Comparison of ENCODE assay signal across 9 cellular contexts in the genomic region with DNA sequence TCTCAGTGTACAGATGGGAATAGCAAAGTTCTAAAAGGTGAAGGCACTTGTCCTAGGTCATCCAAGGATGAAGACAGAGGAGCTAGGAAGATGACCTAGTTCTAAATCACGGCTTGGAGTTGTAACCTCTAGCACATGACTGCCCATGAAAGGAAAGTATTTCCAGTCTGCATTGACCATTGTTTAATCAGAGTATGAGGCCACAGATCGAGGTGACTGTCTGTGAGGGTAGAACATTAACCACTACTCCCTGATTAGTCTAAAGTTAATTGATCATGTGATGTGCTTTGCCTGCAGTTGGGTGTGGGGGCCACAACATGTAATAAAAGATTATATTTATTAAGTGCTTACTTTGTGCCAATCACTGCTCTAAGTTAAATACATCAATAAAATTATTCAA. TPM values are rescaled to one million over a fixed set of nuclear protein-coding genes. Genes with fewer than 3 reads are reported as not detected.
DNase-seq lines count a peak whose midpoint lies in the region; ATAC-seq, FAIRE-seq and TF ChIP-seq lines count a peak whose summit lies in the region.
"Had no signal": no experiment of that assay in that cellular context is flagged by ENCODE, and none has a peak within 500 bp of the region (broad histone marks: within the 10 kb centered on the region; RNA-seq: fewer than 3 reads in every experiment).

No MANE protein-coding gene starts in this region.

- H3K9me3 Mint-ChIP-seq in activated naive CD4-positive, alpha-beta T cell treated with anti-CD3 and anti-CD28 coated beads, Interleukin-2, amount 10 ng/mL, durations not matched to agents 7 days and 5 days: no peaks in the 10 kb centered on the region

- H3K27ac Mint-ChIP-seq in activated naive CD4-positive, alpha-beta T cell treated with anti-CD3 and anti-CD28 coated beads, Interleukin-2, amount 10 ng/mL, durations not matched to agents 7 days and 5 days: no peak overlapping the region

- FAIRE-seq in H54 (lab: Jason Lieb, UNC): no peak
- FAIRE-seq: K562 had no signal

- ATAC-seq in HG03103 (IDR thresholded peaks at IDR 0.05; ENCODE audit: low read depth, unreplicated experiment): peak; percentile 31
- ATAC-seq in upper lobe of left lung (ENCODE audit: low FRiP score in 2 of 2): no peak
- ATAC-seq: K562 had no signal

- no peak for TF ChIP-seq EP300 in upper lobe of left lung (IDR thresholded peaks at IDR 0.05)

- H3K36me3 Mint-ChIP-seq in activated naive CD4-positive, alpha-beta T cell treated with anti-CD3 and anti-CD28 coated beads, Interleukin-2, amount 10 ng/mL, durations not matched to agents 7 days and 5 days: peaks cover 13% of the 10 kb centered on the region

- H3K36me3 ChIP-seq in breast epithelium (no peaks in the 10 kb centered on the region), upper lobe of left lung (no peaks in the 10 kb centered on the region)

- H3K27ac ChIP-seq in breast epithelium (peak overlapping the region; percentile 10 to 71), upper lobe of left lung (peak overlapping the region; percentile 45 to 86 (median 64))

- H3K4me3 ChIP-seq in breast epithelium (peak overlapping the region in 1 of 3 donors; percentile 35), upper lobe of left lung (peak overlapping the region in 2 of 4 donors; percentile 33 to 42)
- H3K4me3 ChIP-seq: K562 had no signal

- WGBS in upper lobe of left lung, 2 donors: 26 to 47% methylated on average over 2 of the region's 2 CpGs

- no peaks in the 10 kb centered on the region for H3K9me3 ChIP-seq in breast epithelium
- H3K9me3 ChIP-seq in upper lobe of left lung: no peaks in the 10 kb centered on the region

- peak overlapping the region; percentile 77 for H3K4me3 Mint-ChIP-seq in activated naive CD4-positive, alpha-beta T cell treated with anti-CD3 and anti-CD28 coated beads, Interleukin-2, amount 10 ng/mL, durations not matched to agents 7 days and 5 days

- H3K4me1 Mint-ChIP-seq in activated naive CD4-positive, alpha-beta T cell treated with anti-CD3 and anti-CD28 coated beads, Interleukin-2, amount 10 ng/mL, durations not matched to agents 7 days and 5 days: peaks cover 45% of the 10 kb centered on the region

- DNase-seq in activated naive CD4-positive, alpha-beta T cell treated with anti-CD3 and anti-CD28 coated beads, Interleukin-2, amount 10 ng/mL, durations not matched to agents 7 days and 5 days: no peak
- DNase-seq in activated naive CD4-positive, alpha-beta T cell (lab: John Stamatoyannopoulos, UW): no peak
- no peak for DNase-seq in breast epithelium (ENCODE audit: low spot score in 2 of 2)
- DNase-seq in upper lobe of left lung: no peak
- DNase-seq in H54 (ENCODE audit: insufficient read length, low spot score): no peak
- DNase-seq in T-helper 9 cell: no peak
- no peak for DNase-seq in DMS79 (lab: John Stamatoyannopoulos, UW)

- peaks cover 3 to 6% of the 10 kb centered on the region in 2 donors for H3K4me1 ChIP-seq in breast epithelium
- H3K4me1 ChIP-seq in upper lobe of left lung: peaks cover 21 to 27% (median 25%) of the 10 kb centered on the region in 4 donors

- CTCF ChIA-PET in activated naive CD4-positive, alpha-beta T cell treated with anti-CD3 and anti-CD28 coated beads, Interleukin-2, amount 10 ng/mL, durations not matched to agents 7 days and 5 days (lab: Charles Lee): interaction anchor here (0.9 to 1.4 kb wide), 4 partner anchors 13 to 208 kb away, joined by 3 to 5 read pairs (median 4); no protein-coding TSS in a partner anchor

- H3K27me3 Mint-ChIP-seq in activated naive CD4-positive, alpha-beta T cell treated with anti-CD3 and anti-CD28 coated beads, Interleukin-2, amount 10 ng/mL, durations not matched to agents 7 days and 5 days: peaks cover 16% of the 10 kb centered on the region

- intact Hi-C loops in breast epithelium (cut with DNase I; ENCODE audit: low total_unique reads): no loop called here

- TF ChIP-seq POLR2A in breast epithelium (IDR thresholded peaks at IDR 0.05) (no peak), upper lobe of left lung (IDR thresholded peaks at IDR 0.05) (no peak), H54 (IDR thresholded peaks at IDR 0.05; ENCODE audit: low read depth, low read length) (no peak)

- no peak for TF ChIP-seq CTCF in breast epithelium (IDR thresholded peaks at IDR 0.05)
- TF ChIP-seq CTCF in upper lobe of left lung (IDR thresholded peaks at IDR 0.05): no peak

- H3K27me3 ChIP-seq in breast epithelium (no peaks in the 10 kb centered on the region), upper lobe of left lung (no peaks in the 10 kb centered on the region)

RNA-seq across cellular contexts. Expression of a gene that starts 0.7 kb away (rescaled TPM):
- total RNA-seq in breast epithelium: 1 to 10 TPM in 1 of 3 donors, under 1 TPM in 2; 0.16 to 2.0 (median 0.66) TPM
- total RNA-seq in upper lobe of left lung: 10 to 100 TPM in 1 of 6 donors, 1 to 10 TPM in 5; 1.4 to 11.0 (median 5.6) TPM
- total RNA-seq: K562 had no signal
